In the genomic region with DNA sequence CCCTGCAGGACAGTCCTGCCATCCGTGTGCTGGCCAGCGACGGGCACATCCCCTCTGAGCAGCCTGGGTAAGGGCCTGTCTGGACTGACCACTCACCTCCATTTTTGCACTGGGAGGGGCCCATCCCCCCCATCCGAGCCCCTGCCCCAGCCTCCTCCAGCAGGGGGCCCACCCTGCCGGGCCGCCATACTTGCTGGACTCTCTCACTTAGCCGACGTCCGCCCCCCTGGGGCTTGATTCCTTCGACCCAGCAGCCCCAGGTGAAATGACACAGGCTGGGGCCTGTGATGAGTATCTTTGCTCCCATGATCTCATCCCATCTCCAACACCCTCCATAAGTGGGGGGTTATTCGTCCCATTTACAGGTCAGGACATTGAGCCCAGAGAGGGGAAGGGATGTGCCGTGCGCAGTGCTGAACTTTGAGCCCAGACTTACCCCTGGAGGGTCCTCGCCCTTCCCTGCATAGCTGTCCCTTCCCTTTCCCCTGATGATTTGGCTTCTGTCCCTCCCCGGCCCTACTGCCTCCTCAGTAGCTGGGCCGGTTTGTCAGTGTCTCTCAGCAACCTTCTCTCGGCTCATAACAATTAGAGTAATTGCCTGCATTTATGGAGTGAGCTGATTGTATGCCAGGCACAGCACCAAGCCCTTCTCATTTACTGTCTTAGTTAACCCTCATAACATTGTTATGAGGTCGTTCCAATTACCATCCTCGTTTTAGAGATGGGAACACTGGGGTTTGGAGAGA, we compare ENCODE assay signal across 9 cellular contexts.
DNase-seq lines count a peak whose midpoint lies in the region; ATAC-seq lines count a peak whose summit lies in the region.
"Had no signal": no experiment of that assay in that cellular context is flagged by ENCODE, and none has a peak within 500 bp of the region (broad histone marks: within the 10 kb centered on the region; RNA-seq: fewer than 3 reads in every experiment).

No MANE protein-coding gene starts in this region.

- DNase-seq in NCI-H748 (lab: John Stamatoyannopoulos, UW; ENCODE audit: unreplicated experiment): peak; percentile 36
- DNase-seq in NCI-H748 treated with DMSO at 0.1 percent for 48 hours (lab: John Stamatoyannopoulos, UW): no peak
- DNase-seq in epithelial cell of prostate (ENCODE audit: low read depth, low spot score): no peak
- no peak for DNase-seq in stimulated activated naive B cell treated with anti-CD40 and anti-IgM and Interleukin-4, amounts not matched to agents 10 μg/mL and 1 μg/mL and 100 μg/mL, for 72 hours
- DNase-seq in activated CD8-positive, alpha-beta memory T cell treated with anti-CD3 and anti-CD28 coated beads, Interleukin-2, amount 50 U/mL, for 4 hours: no peak
- DNase-seq: activated naive CD8-positive, alpha-beta T cell treated with anti-CD3 and anti-CD28 coated beads, Interleukin-2, amount 10 ng/mL, durations not matched to agents 7 days and 5 days; NCI-H2029 treated with DMSO at 0.1 percent for 48 hours; occipital lobe had no signal

- H3K9me3 Mint-ChIP-seq in stimulated activated naive B cell treated with anti-CD40 and anti-IgM and Interleukin-4, amounts not matched to agents 10 μg/mL and 1 μg/mL and 100 μg/mL, for 72 hours: no peaks in the 10 kb centered on the region
- H3K9me3 Mint-ChIP-seq: activated naive CD8-positive, alpha-beta T cell treated with anti-CD3 and anti-CD28 coated beads, Interleukin-2, amount 10 ng/mL, durations not matched to agents 7 days and 5 days had no signal

- H3K4me1 Mint-ChIP-seq in stimulated activated naive B cell treated with anti-CD40 and anti-IgM and Interleukin-4, amounts not matched to agents 10 μg/mL and 1 μg/mL and 100 μg/mL, for 72 hours: peaks cover 34 to 39% of the 10 kb centered on the region in 2 donors

- H3K27me3 Mint-ChIP-seq in stimulated activated naive B cell treated with anti-CD40 and anti-IgM and Interleukin-4, amounts not matched to agents 10 μg/mL and 1 μg/mL and 100 μg/mL, for 72 hours: peaks cover 8 to 24% of the 10 kb centered on the region in 2 donors

- no peak for ATAC-seq in stimulated activated naive B cell treated with anti-CD40 and anti-IgM and Interleukin-4, amounts not matched to agents 10 μg/mL and 1 μg/mL and 100 μg/mL, for 72 hours (replicated peaks)
- ATAC-seq in GM19397 (IDR thresholded peaks at IDR 0.05; ENCODE audit: unreplicated experiment): no peak

- no peaks in the 10 kb centered on the region for H3K36me3 Mint-ChIP-seq in stimulated activated naive B cell treated with anti-CD40 and anti-IgM and Interleukin-4, amounts not matched to agents 10 μg/mL and 1 μg/mL and 100 μg/mL, for 72 hours
- H3K36me3 Mint-ChIP-seq: activated naive CD8-positive, alpha-beta T cell treated with anti-CD3 and anti-CD28 coated beads, Interleukin-2, amount 10 ng/mL, durations not matched to agents 7 days and 5 days had no signal

- H3K27ac ChIP-seq in epithelial cell of prostate: peak overlapping the region; percentile 79

- H3K4me3 Mint-ChIP-seq in stimulated activated naive B cell treated with anti-CD40 and anti-IgM and Interleukin-4, amounts not matched to agents 10 μg/mL and 1 μg/mL and 100 μg/mL, for 72 hours: no peak overlapping the region
- H3K4me3 Mint-ChIP-seq: activated naive CD8-positive, alpha-beta T cell treated with anti-CD3 and anti-CD28 coated beads, Interleukin-2, amount 10 ng/mL, durations not matched to agents 7 days and 5 days had no signal

- H3K27ac Mint-ChIP-seq in stimulated activated naive B cell treated with anti-CD40 and anti-IgM and Interleukin-4, amounts not matched to agents 10 μg/mL and 1 μg/mL and 100 μg/mL, for 72 hours: peak overlapping the region; percentile 51
- H3K27ac Mint-ChIP-seq: activated naive CD8-positive, alpha-beta T cell treated with anti-CD3 and anti-CD28 coated beads, Interleukin-2, amount 10 ng/mL, durations not matched to agents 7 days and 5 days had no signal
